Comparison of ENCODE assay signal across 16 cellular contexts in genomic region chr14:32478027-32478426, GRCh38.
DNase-seq lines count a peak whose midpoint lies in the region; ATAC-seq and TF ChIP-seq lines count a peak whose summit lies in the region.
"Had no signal": no experiment of that assay in that cellular context is flagged by ENCODE, and none has a peak within 500 bp of the region (broad histone marks: within the 10 kb centered on the region; RNA-seq: fewer than 3 reads in every experiment).

No MANE protein-coding gene starts in this region.

- no peak overlapping the region for H3K4me3 ChIP-seq in HFF-Myc (replicated peaks; ENCODE audit: low read depth, low read length)
- H3K4me3 ChIP-seq in mammary epithelial cell (replicated peaks in 1 of 3; ENCODE audit: insufficient read depth in 1 of 3, low read depth in 2 of 3, low read length in 3 of 3): no peak overlapping the region
- no peak overlapping the region for H3K4me3 ChIP-seq in foreskin fibroblast (ENCODE audit: low read depth in 1 of 2, low read length in 2 of 2)
- H3K4me3 ChIP-seq: left ventricle myocardium inferior, thyroid gland had no signal

- WGBS in mammary epithelial cell (ENCODE audit: low coverage, missing lambda C conversion rate): 45% methylated on average over 3 of the region's 3 CpGs

- H3K36me3 Mint-ChIP-seq in activated CD4-positive, alpha-beta memory T cell treated with anti-CD3 and anti-CD28 coated beads, Interleukin-2, amount 10 ng/mL, durations not matched to agents 7 days and 5 days (ENCODE audit: low read depth): no peaks in the 10 kb centered on the region

- H3K79me2 ChIP-seq in mammary epithelial cell (ENCODE audit: insufficient read depth, low read length): no peaks in the 10 kb centered on the region

- no peak for ATAC-seq in HG02610 (IDR thresholded peaks at IDR 0.05; ENCODE audit: unreplicated experiment)
- ATAC-seq: T-helper 17 cell had no signal

- no peak overlapping the region for H3K4me3 Mint-ChIP-seq in activated CD4-positive, alpha-beta memory T cell treated with anti-CD3 and anti-CD28 coated beads, Interleukin-2, amount 10 ng/mL, durations not matched to agents 7 days and 5 days
- H3K4me3 Mint-ChIP-seq: T-helper 17 cell had no signal

- POLR2A ChIA-PET in activated CD4-positive, alpha-beta memory T cell treated with anti-CD3 and anti-CD28 coated beads, Interleukin-2, amount 10 ng/mL, durations not matched to agents 7 days and 5 days (lab: Charles Lee): no interaction called here

- H3K4me1 ChIP-seq in mammary epithelial cell (ENCODE audit: insufficient read depth, low read length): peaks cover 30% of the 10 kb centered on the region

- H3K36me3 ChIP-seq in mammary epithelial cell (ENCODE audit: insufficient read depth, low read length): no peaks in the 10 kb centered on the region
- H3K36me3 ChIP-seq: left ventricle myocardium inferior, thyroid gland had no signal

- TF ChIP-seq CTCF in HFF-Myc (IDR thresholded peaks at IDR 0.05; ENCODE audit: low read depth, low read length, missing control alignments) (no peak), mammary epithelial cell (conservative IDR thresholded peaks at IDR 0.05 in 1 of 2, IDR thresholded peaks at IDR 0.05 in 1 of 2; ENCODE audit: extremely low read depth in 1 of 2, insufficient read depth in 1 of 2, low read depth in 1 of 2, low read length in 2 of 2) (no peak), foreskin fibroblast (IDR thresholded peaks at IDR 0.05; ENCODE audit: low read depth, low read length) (no peak)

- dilution Hi-C loops in mammary epithelial cell (cut with HindIII; ENCODE audit: low sequenced_read_pairs): no loop called here

- CTCF ChIA-PET in mammary epithelial cell (lab: Charles Lee; ENCODE audit: low non-redundant PET): no interaction called here
- CTCF ChIA-PET in activated CD4-positive, alpha-beta memory T cell treated with anti-CD3 and anti-CD28 coated beads, Interleukin-2, amount 10 ng/mL, durations not matched to agents 7 days and 5 days (lab: Charles Lee): no interaction called here

- peak overlapping the region; percentile 68 for H2AFZ ChIP-seq in mammary epithelial cell (ENCODE audit: low read depth, low read length)

- no peaks in the 10 kb centered on the region for H4K20me1 ChIP-seq in mammary epithelial cell (ENCODE audit: insufficient read depth, low read length)

- H3K4me1 Mint-ChIP-seq in activated CD4-positive, alpha-beta memory T cell treated with anti-CD3 and anti-CD28 coated beads, Interleukin-2, amount 10 ng/mL, durations not matched to agents 7 days and 5 days: peaks cover 4% of the 10 kb centered on the region

- no peaks in the 10 kb centered on the region for H3K27me3 ChIP-seq in mammary epithelial cell (ENCODE audit: insufficient read depth, low read length)
- H3K27me3 ChIP-seq: thyroid gland had no signal

- H3K27ac Mint-ChIP-seq in activated CD4-positive, alpha-beta memory T cell treated with anti-CD3 and anti-CD28 coated beads, Interleukin-2, amount 10 ng/mL, durations not matched to agents 7 days and 5 days: no peak overlapping the region
- H3K27ac Mint-ChIP-seq: T-helper 17 cell had no signal

- no peaks in the 10 kb centered on the region for H3K27me3 Mint-ChIP-seq in activated CD4-positive, alpha-beta memory T cell treated with anti-CD3 and anti-CD28 coated beads, Interleukin-2, amount 10 ng/mL, durations not matched to agents 7 days and 5 days

- no peak overlapping the region for H3K27ac ChIP-seq in mammary epithelial cell (ENCODE audit: insufficient read depth, low read depth, low read length)
- peak overlapping the region; percentile 75 for H3K27ac ChIP-seq in substantia nigra (ENCODE audit: low read depth, low read length, poor library complexity, severe bottlenecking)
- H3K27ac ChIP-seq: thyroid gland, VCaP had no signal

- in situ Hi-C loops in mammary epithelial cell (cut with MboI; ENCODE audit: low sequenced_read_pairs in 2 of 2): loop anchor here in 1 of 2 donors (10.0 kb wide), 1 partner anchor 403 kb away; the partner anchor contains the start of gene ARHGAP5

- no peaks in the 10 kb centered on the region for H3K9me3 Mint-ChIP-seq in activated CD4-positive, alpha-beta memory T cell treated with anti-CD3 and anti-CD28 coated beads, Interleukin-2, amount 10 ng/mL, durations not matched to agents 7 days and 5 days

- intact Hi-C loops in mammary epithelial cell (cut with micrococcal nuclease): no loop called here

- H3K9me3 ChIP-seq in mammary epithelial cell (replicated peaks; ENCODE audit: insufficient read depth, low read length): no peaks in the 10 kb centered on the region
- H3K9me3 ChIP-seq: left ventricle myocardium inferior, thyroid gland had no signal

- no TSS peak for BruUV-seq in mammary epithelial cell (replicated peaks; lab: Mats Ljungman, UMichigan)

- DNase-seq in HFF-Myc (ENCODE audit: extremely low read depth, low read depth) (peak; percentile 97), mammary epithelial cell (peak; percentile 31), foreskin fibroblast (peak; percentile 66 to 84), substantia nigra (lab: John Stamatoyannopoulos, UW) (no peak)
- no peak for DNase-seq in activated CD4-positive, alpha-beta memory T cell treated with anti-CD3 and anti-CD28 coated beads, Interleukin-2, amount 10 ng/mL, durations not matched to agents 7 days and 5 days
- no peak for DNase-seq in activated effector memory CD4-positive, alpha-beta T cell treated with anti-CD3 and anti-CD28 coated beads, Interleukin-2, amount 50 U/mL, for 16 hours
- no peak for DNase-seq in activated CD8-positive, alpha-beta memory T cell treated with anti-CD3 and anti-CD28 coated beads for 24 hours
- DNase-seq: activated T-cell treated with anti-CD3 and anti-CD28 coated beads for 4 hours, amniotic stem cell, left ventricle myocardium inferior, NCI-H526 treated with DMSO at 0.1 percent for 48 hours, retina, T-helper 17 cell, thyroid gland had no signal

- H3K4me2 ChIP-seq in mammary epithelial cell (ENCODE audit: insufficient read depth, low read depth, low read length): no peak overlapping the region

- H3K9ac ChIP-seq in mammary epithelial cell (ENCODE audit: insufficient read depth, low read length): no peak overlapping the region

Comparison
In these comparisons a context has a peak if more than half of its experiments do, and no peak if none do; other contexts are left out.
1. DNase-seq: peak in HFF-Myc (single experiment), mammary epithelial cell (single experiment) and foreskin fibroblast (2 of 2); none in substantia nigra (0 of 49), activated CD4-positive, alpha-beta memory T cell treated with anti-CD3 and anti-CD28 coated beads, Interleukin-2, amount 10 ng/mL, durations not matched to agents 7 days and 5 days (single experiment), activated effector memory CD4-positive, alpha-beta T cell treated with anti-CD3 and anti-CD28 coated beads, Interleukin-2, amount 50 U/mL, for 16 hours (single experiment) and activated CD8-positive, alpha-beta memory T cell treated with anti-CD3 and anti-CD28 coated beads for 24 hours (single experiment).